10 cellular contexts compared by ENCODE assay signal in the genomic region with DNA sequence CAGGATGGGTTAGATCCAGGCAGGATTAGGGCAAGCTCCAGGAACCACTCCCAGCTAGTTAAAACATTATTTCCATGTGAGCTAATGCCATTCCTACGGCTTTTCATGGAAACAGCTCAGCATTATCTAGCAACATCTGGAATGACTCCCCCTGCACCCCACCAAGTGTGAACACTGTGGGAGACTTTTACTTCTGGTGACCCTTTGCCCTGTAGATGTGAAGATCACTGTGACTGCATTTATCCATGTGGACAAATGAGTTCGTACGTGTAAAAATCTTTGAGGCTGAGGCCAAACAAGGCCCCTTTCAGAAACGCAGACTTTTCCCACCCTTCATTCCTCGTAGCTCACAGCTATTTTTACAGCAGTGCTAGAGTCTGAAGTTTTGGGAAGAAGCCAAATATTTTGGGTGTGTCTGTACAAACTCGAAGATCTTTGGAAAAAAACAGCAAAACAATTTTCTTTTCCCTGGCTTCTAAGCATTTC.
DNase-seq lines count a peak whose midpoint lies in the region; ATAC-seq and TF ChIP-seq lines count a peak whose summit lies in the region.
"Had no signal": no experiment of that assay in that cellular context is flagged by ENCODE, and none has a peak within 500 bp of the region (broad histone marks: within the 10 kb centered on the region; RNA-seq: fewer than 3 reads in every experiment).

No MANE protein-coding gene starts in this region.

- H3K4me3 ChIP-seq in right atrium auricular region (no peak overlapping the region), mucosa of descending colon (no peak overlapping the region), vagina (no peak overlapping the region)

- H3K27me3 ChIP-seq in right atrium auricular region: no peaks in the 10 kb centered on the region
- H3K27me3 ChIP-seq in vagina: no peaks in the 10 kb centered on the region

- H3K4me1 ChIP-seq in right atrium auricular region (peaks cover 0 to 10% of the 10 kb centered on the region in 2 donors), mucosa of descending colon (ENCODE audit: low read depth) (peaks cover 8% of the 10 kb centered on the region), vagina (peaks cover 18% of the 10 kb centered on the region)

- no peak for TF ChIP-seq CTCF in right atrium auricular region (IDR thresholded peaks at IDR 0.05)
- no peak for TF ChIP-seq CTCF in mucosa of descending colon (IDR thresholded peaks at IDR 0.05)
- no peak for TF ChIP-seq CTCF in vagina (IDR thresholded peaks at IDR 0.05)

- H3K27ac ChIP-seq in right atrium auricular region (peak overlapping the region in 1 of 2 donors; percentile 19), vagina (peak overlapping the region; percentile 83)

- no peak overlapping the region for H3K27ac Mint-ChIP-seq in stimulated activated naive B cell treated with anti-CD40 and anti-IgM and Interleukin-4, amounts not matched to agents 10 μg/mL and 1 μg/mL and 100 μg/mL, for 72 hours
- H3K27ac Mint-ChIP-seq: stimulated activated naive CD8-positive, alpha-beta T cell treated with anti-CD3 and anti-CD28 coated beads, Interleukin-15, amount 100 ng/mL, for 72 hours had no signal

- no peaks in the 10 kb centered on the region for H3K36me3 Mint-ChIP-seq in stimulated activated naive B cell treated with anti-CD40 and anti-IgM and Interleukin-4, amounts not matched to agents 10 μg/mL and 1 μg/mL and 100 μg/mL, for 72 hours

- no peaks in the 10 kb centered on the region for H3K27me3 Mint-ChIP-seq in stimulated activated naive B cell treated with anti-CD40 and anti-IgM and Interleukin-4, amounts not matched to agents 10 μg/mL and 1 μg/mL and 100 μg/mL, for 72 hours
- H3K27me3 Mint-ChIP-seq: stimulated activated naive CD8-positive, alpha-beta T cell treated with anti-CD3 and anti-CD28 coated beads, Interleukin-15, amount 100 ng/mL, for 72 hours had no signal

- TF ChIP-seq POLR2A in vagina (IDR thresholded peaks at IDR 0.05) (no peak), erythroblast (IDR thresholded peaks at IDR 0.05; ENCODE audit: low read length) (no peak)

- DNase-seq in Right ventricle myocardium superior (no peak), right atrium auricular region (ENCODE audit: low spot score) (no peak), epidermal melanocyte (ENCODE audit: insufficient read length, low spot score) (peak; percentile 66), mucosa of descending colon (no peak), vagina (ENCODE audit: extremely low spot score in 2 of 2) (no peak), erythroblast (lab: John Stamatoyannopoulos, UW) (no peak)
- no peak for DNase-seq in stimulated activated naive B cell treated with anti-CD40 and anti-IgM and Interleukin-4, amounts not matched to agents 10 μg/mL and 1 μg/mL and 100 μg/mL, for 72 hours
- DNase-seq in activated effector memory CD4-positive, alpha-beta T cell treated with anti-CD3 and anti-CD28 coated beads, Interleukin-2, amount 50 U/mL, for 16 hours: no peak
- DNase-seq: activated T-cell treated with anti-CD3 and anti-CD28 coated beads, Interleukin-2, amount 50 U/mL, for 4 hours; stimulated activated naive CD8-positive, alpha-beta T cell treated with anti-CD3 and anti-CD28 coated beads, Interleukin-15, amount 100 ng/mL, for 72 hours had no signal

- no peaks in the 10 kb centered on the region for H3K36me3 ChIP-seq in right atrium auricular region
- no peaks in the 10 kb centered on the region for H3K36me3 ChIP-seq in mucosa of descending colon (ENCODE audit: low read depth)
- no peaks in the 10 kb centered on the region for H3K36me3 ChIP-seq in vagina

- no peak overlapping the region for H3K4me3 Mint-ChIP-seq in stimulated activated naive B cell treated with anti-CD40 and anti-IgM and Interleukin-4, amounts not matched to agents 10 μg/mL and 1 μg/mL and 100 μg/mL, for 72 hours
- H3K4me3 Mint-ChIP-seq: activated T-cell treated with anti-CD3 and anti-CD28 coated beads, Interleukin-2, amount 50 U/mL, for 4 hours; stimulated activated naive CD8-positive, alpha-beta T cell treated with anti-CD3 and anti-CD28 coated beads, Interleukin-15, amount 100 ng/mL, for 72 hours had no signal

- H3K9me3 ChIP-seq in right atrium auricular region (no peaks in the 10 kb centered on the region), mucosa of descending colon (no peaks in the 10 kb centered on the region), vagina (no peaks in the 10 kb centered on the region)

- intact Hi-C loops in Right ventricle myocardium superior (cut with DNase I) (no loop called here), mucosa of descending colon (cut with DNase I, micrococcal nuclease) (no loop called here), vagina (cut with DNase I) (no loop called here)

- H3K4me1 Mint-ChIP-seq in stimulated activated naive B cell treated with anti-CD40 and anti-IgM and Interleukin-4, amounts not matched to agents 10 μg/mL and 1 μg/mL and 100 μg/mL, for 72 hours: no peaks in the 10 kb centered on the region
- H3K4me1 Mint-ChIP-seq: stimulated activated naive CD8-positive, alpha-beta T cell treated with anti-CD3 and anti-CD28 coated beads, Interleukin-15, amount 100 ng/mL, for 72 hours had no signal

- no peaks in the 10 kb centered on the region for H3K9me3 Mint-ChIP-seq in stimulated activated naive B cell treated with anti-CD40 and anti-IgM and Interleukin-4, amounts not matched to agents 10 μg/mL and 1 μg/mL and 100 μg/mL, for 72 hours
- H3K9me3 Mint-ChIP-seq: activated T-cell treated with anti-CD3 and anti-CD28 coated beads, Interleukin-2, amount 50 U/mL, for 4 hours; stimulated activated naive CD8-positive, alpha-beta T cell treated with anti-CD3 and anti-CD28 coated beads, Interleukin-15, amount 100 ng/mL, for 72 hours had no signal

- ATAC-seq in Right ventricle myocardium superior (ENCODE audit: poor library complexity) (peak; percentile 51), mucosa of descending colon (peak; percentile 34)
- ATAC-seq in stimulated activated naive B cell treated with anti-CD40 and anti-IgM and Interleukin-4, amounts not matched to agents 10 μg/mL and 1 μg/mL and 100 μg/mL, for 72 hours (replicated peaks): no peak
- ATAC-seq: activated T-cell treated with anti-CD3 and anti-CD28 coated beads, Interleukin-2, amount 50 U/mL, for 4 hours; stimulated activated naive CD8-positive, alpha-beta T cell treated with anti-CD3 and anti-CD28 coated beads, Interleukin-15, amount 100 ng/mL, for 72 hours had no signal

Comparison
In these comparisons a context has a peak if more than half of its experiments do, and no peak if none do; other contexts are left out.
1. ATAC-seq: peak in Right ventricle myocardium superior (single experiment) and mucosa of descending colon (single experiment); none in stimulated activated naive B cell treated with anti-CD40 and anti-IgM and Interleukin-4, amounts not matched to agents 10 μg/mL and 1 μg/mL and 100 μg/mL, for 72 hours (0 of 2).